1 cellular context compared by ENCODE assay signal in genomic region chrX:150414228-150414627, GRCh38.
A peak's percentile ranks its signal among the peaks of the same experiment; 100 is the strongest.
TF ChIP-seq lines count a peak whose summit lies in the region.

No MANE protein-coding gene starts in this region.

TF ChIP-seq in K562, 482 proteins besides CTCF, POLR2A, EP300 and RAD21 (continued from another document):
- TF ChIP-seq E2F6 (IDR thresholded peaks at IDR 0.05; ENCODE audit: borderline replicate concordance in 1 of 2, extremely low read depth in 1 of 2, insufficient read depth in 1 of 2, insufficient read length in 1 of 2, low read depth in 1 of 2, low read length in 1 of 2, poor library complexity in 1 of 2, severe bottlenecking in 1 of 2) (no peak), SIN3B (IDR thresholded peaks at IDR 0.05; ENCODE audit: low read depth) (no peak), PCBP2 (IDR thresholded peaks at IDR 0.05; ENCODE audit: low read depth, low read length, poor library complexity, severe bottlenecking) (no peak), CREBBP (IDR thresholded peaks at IDR 0.05; ENCODE audit: low read depth, low read length) (no peak), ZNF707 (CRISPR knock-in tag; conservative IDR thresholded peaks at IDR 0.05) (no peak), BACH1 (tag; IDR thresholded peaks at IDR 0.05) (no peak), CBX2 (IDR thresholded peaks at IDR 0.05; ENCODE audit: insufficient read depth, low read length, poor library complexity, severe bottlenecking) (no peak), CEBPG (CRISPR knock-in tag; IDR thresholded peaks at IDR 0.05) (no peak), CEBPG (tag; conservative IDR thresholded peaks at IDR 0.05 in 1 of 2, IDR thresholded peaks at IDR 0.05 in 1 of 2) (peak in 1 of 2 experiments; percentile 71; a peak in 2 of 4 replicates), AFF4 (CRISPR knock-in tag; IDR thresholded peaks at IDR 0.05) (no peak), FOXJ3 (CRISPR knock-in tag; IDR thresholded peaks at IDR 0.05) (no peak), EHMT2 (IDR thresholded peaks at IDR 0.05) (no peak), ETV1 (tag; conservative IDR thresholded peaks at IDR 0.05; ENCODE audit: low read depth) (no peak)
